ENCODE assay signal across 9 cellular contexts in the genomic region with DNA sequence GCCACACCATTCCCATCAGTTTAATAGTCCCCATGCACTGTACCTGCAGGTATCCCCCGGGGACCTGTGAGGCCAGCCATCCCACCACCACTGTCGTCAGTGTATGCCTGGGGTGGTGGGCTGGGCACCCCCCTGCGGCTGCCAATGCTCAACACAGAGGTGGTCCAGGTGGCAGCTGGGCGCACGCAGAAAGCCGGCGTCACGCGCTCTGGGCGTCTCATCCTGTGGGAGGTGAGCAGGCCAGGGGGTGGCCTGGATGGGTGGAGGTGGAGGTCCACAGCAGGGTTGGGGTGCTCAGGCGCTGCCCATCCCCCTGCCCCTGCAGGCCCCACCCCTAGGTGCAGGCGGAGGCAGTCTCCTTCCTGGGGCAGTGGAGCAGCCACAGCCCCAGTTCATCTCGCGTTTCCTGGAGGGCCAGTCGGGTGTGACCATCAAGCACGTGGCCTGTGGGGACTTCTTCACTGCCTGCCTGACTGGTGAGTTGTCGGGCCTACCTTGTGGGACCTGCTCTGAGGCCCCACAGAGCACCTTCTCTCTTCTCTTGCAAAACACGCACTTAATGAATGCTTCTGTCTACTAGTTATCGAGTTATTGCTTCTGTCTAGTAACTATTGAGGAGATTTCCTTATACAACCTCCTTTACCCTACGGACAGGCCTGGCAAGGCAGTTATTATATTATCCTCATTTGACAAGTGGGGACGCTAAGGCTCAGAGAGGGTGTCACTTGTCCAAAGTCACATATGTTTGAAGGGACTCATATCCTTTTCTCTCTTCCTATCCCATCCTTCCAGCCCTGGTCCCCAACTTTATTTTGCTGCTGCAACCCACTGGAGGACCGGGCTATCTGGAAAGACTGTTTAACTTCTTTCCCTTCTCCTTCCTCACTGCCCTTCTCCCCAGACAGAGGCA.
DNase-seq lines count a peak whose midpoint lies in the region; ATAC-seq and TF ChIP-seq lines count a peak whose summit lies in the region.
"Had no signal": no experiment of that assay in that cellular context is flagged by ENCODE, and none has a peak within 500 bp of the region (broad histone marks: within the 10 kb centered on the region; RNA-seq: fewer than 3 reads in every experiment).

No MANE protein-coding gene starts in this region.

- peaks cover 14% of the 10 kb centered on the region for H3K36me3 Mint-ChIP-seq in effector memory CD8-positive, alpha-beta T cell (ENCODE audit: insufficient read depth)

- peak overlapping the region in 1 of 2 donors; percentile 65 for H3K27ac Mint-ChIP-seq in effector memory CD8-positive, alpha-beta T cell

- no peak overlapping the region for H3K4me3 Mint-ChIP-seq in effector memory CD8-positive, alpha-beta T cell

- H3K36me3 ChIP-seq in GM06990 (ENCODE audit: control insufficient read depth, insufficient read depth, low read length), result peaks cover 2% of the 10 kb centered on the region

- H3K4me1 Mint-ChIP-seq in effector memory CD8-positive, alpha-beta T cell (ENCODE audit: low read depth in 2 of 2), result peaks cover 0 to 3% of the 10 kb centered on the region in 2 donors

- no peaks in the 10 kb centered on the region for H3K9me3 Mint-ChIP-seq in effector memory CD8-positive, alpha-beta T cell

- ATAC-seq in GM19328 (IDR thresholded peaks at IDR 0.05; ENCODE audit: unreplicated experiment) (peak; percentile 60), HG03139 (IDR thresholded peaks at IDR 0.05; ENCODE audit: unreplicated experiment) (peak; percentile 55), HG03025 (IDR thresholded peaks at IDR 0.05; ENCODE audit: low FRiP score, unreplicated experiment) (no peak)
- peak; percentile 33 for ATAC-seq in effector memory CD8-positive, alpha-beta T cell (replicated peaks)

- no peak for TF ChIP-seq CTCF in GM06990 (IDR thresholded peaks at IDR 0.05; ENCODE audit: insufficient read depth, low read length, poor library complexity, severe bottlenecking)

- DNase-seq in GM06990 (ENCODE audit: extremely low read depth, insufficient read length), result peak; percentile 87
- DNase-seq in effector memory CD8-positive, alpha-beta T cell, result no peak
- no peak for DNase-seq in OCI-M2 (lab: John Stamatoyannopoulos, UW; ENCODE audit: unreplicated experiment)
- DNase-seq in NCI-H187 treated with DMSO at 0.1 percent for 48 hours (lab: John Stamatoyannopoulos, UW), result no peak
- no peak for DNase-seq in NCI-H524 (lab: John Stamatoyannopoulos, UW)
- DNase-seq: NCI-H510A had no signal

- H3K4me3 ChIP-seq in GM06990 (replicated peaks; ENCODE audit: low read depth, low read length), result peak overlapping the region; percentile 45

- H3K27me3 Mint-ChIP-seq in effector memory CD8-positive, alpha-beta T cell, result no peaks in the 10 kb centered on the region

- H3K27me3 ChIP-seq in GM06990 (replicated peaks; ENCODE audit: control insufficient read depth, insufficient read depth, low read length), result no peaks in the 10 kb centered on the region
